Comparison of ENCODE assay signal across 13 cellular contexts in genomic region chr21:15034126-15034848, GRCh38. TPM values are rescaled to one million over a fixed set of nuclear protein-coding genes. Genes with fewer than 3 reads are reported as not detected.
DNase-seq lines count a peak whose midpoint lies in the region; ATAC-seq and TF ChIP-seq lines count a peak whose summit lies in the region.
"Had no signal": no experiment of that assay in that cellular context is flagged by ENCODE, and none has a peak within 500 bp of the region (broad histone marks: within the 10 kb centered on the region; RNA-seq: fewer than 3 reads in every experiment).

No MANE protein-coding gene starts in this region.

- TF ChIP-seq CTCF in BJ (IDR thresholded peaks at IDR 0.05; ENCODE audit: insufficient read depth, low read depth, low read length) (no peak), nephron progenitor cell (IDR thresholded peaks at IDR 0.05) (no peak)

- H3K27me3 Mint-ChIP-seq in nephron progenitor cell (ENCODE audit: low read depth, poor library complexity), result no peaks in the 10 kb centered on the region
- H3K27me3 Mint-ChIP-seq in activated T-helper 2 cell treated with anti-CD3 and anti-CD28 coated beads, Interferon-gamma antibody, Interleukin-2, Interleukin-4, amounts not matched to agents 10 μg/mL and 5 μg/mL and 100 μg/mL, durations not matched to agents 14 hours and 24 hours and 36 hours (ENCODE audit: low read depth), result no peaks in the 10 kb centered on the region
- H3K27me3 Mint-ChIP-seq: naive B cell had no signal

- no peaks in the 10 kb centered on the region for H3K36me3 ChIP-seq in BJ (ENCODE audit: control insufficient read depth, insufficient read depth, low read length)

- no peak overlapping the region for H3K4me3 ChIP-seq in BJ (ENCODE audit: low read depth, low read length)

- no peaks in the 10 kb centered on the region for H3K27me3 ChIP-seq in BJ (ENCODE audit: control insufficient read depth, insufficient read depth, low read length)

- DNase-seq in BJ (ENCODE audit: low read depth) (peak; percentile 33), HS-5 (ENCODE audit: low read depth) (peak; percentile 41), dedifferentiated amniotic fluid mesenchymal stem cell (ENCODE audit: extremely low spot score) (peak; percentile 39), nephron progenitor cell (no peak)
- DNase-seq in activated effector memory CD4-positive, alpha-beta T cell treated with Interleukin-2 at 50 U/mL for 16 hours, result no peak
- DNase-seq in activated T-helper 2 cell treated with anti-CD3 and anti-CD28 coated beads, Interferon-gamma antibody, Interleukin-2, Interleukin-4, amounts not matched to agents 10 μg/mL and 5 μg/mL and 100 μg/mL, durations not matched to agents 14 hours and 24 hours and 36 hours (ENCODE audit: low spot score), result no peak
- no peak for DNase-seq in activated CD8-positive, alpha-beta memory T cell treated with anti-CD3 and anti-CD28 coated beads, Interleukin-2, amount 50 U/mL, for 48 hours
- DNase-seq: activated CD4-positive, alpha-beta T cell treated with anti-CD3 and anti-CD28 coated beads for 4 hours; amniotic stem cell; DMS53; naive B cell; NCI-H82 had no signal

- CTCF ChIA-PET in BJ (lab: Yijun Ruan, JAX), result no interaction called here

- ATAC-seq in HG02840 (IDR thresholded peaks at IDR 0.05; ENCODE audit: low FRiP score, unreplicated experiment), result no peak

- peaks cover 75% of the 10 kb centered on the region for H3K36me3 Mint-ChIP-seq in nephron progenitor cell (ENCODE audit: low read depth)
- no peaks in the 10 kb centered on the region for H3K36me3 Mint-ChIP-seq in activated T-helper 2 cell treated with anti-CD3 and anti-CD28 coated beads, Interferon-gamma antibody, Interleukin-2, Interleukin-4, amounts not matched to agents 10 μg/mL and 5 μg/mL and 100 μg/mL, durations not matched to agents 14 hours and 24 hours and 36 hours (ENCODE audit: low read depth)

- H3K4me1 Mint-ChIP-seq in nephron progenitor cell, result peaks cover 18% of the 10 kb centered on the region
- peaks cover 8% of the 10 kb centered on the region for H3K4me1 Mint-ChIP-seq in activated T-helper 2 cell treated with anti-CD3 and anti-CD28 coated beads, Interferon-gamma antibody, Interleukin-2, Interleukin-4, amounts not matched to agents 10 μg/mL and 5 μg/mL and 100 μg/mL, durations not matched to agents 14 hours and 24 hours and 36 hours (ENCODE audit: low read depth)

- H3K27ac Mint-ChIP-seq in nephron progenitor cell, result peak overlapping the region; percentile 92
- no peak overlapping the region for H3K27ac Mint-ChIP-seq in activated T-helper 2 cell treated with anti-CD3 and anti-CD28 coated beads, Interferon-gamma antibody, Interleukin-2, Interleukin-4, amounts not matched to agents 10 μg/mL and 5 μg/mL and 100 μg/mL, durations not matched to agents 14 hours and 24 hours and 36 hours
- H3K27ac Mint-ChIP-seq: naive B cell had no signal

- H3K9me3 Mint-ChIP-seq in nephron progenitor cell, result peaks cover 15% of the 10 kb centered on the region
- H3K9me3 Mint-ChIP-seq in activated T-helper 2 cell treated with anti-CD3 and anti-CD28 coated beads, Interferon-gamma antibody, Interleukin-2, Interleukin-4, amounts not matched to agents 10 μg/mL and 5 μg/mL and 100 μg/mL, durations not matched to agents 14 hours and 24 hours and 36 hours, result no peaks in the 10 kb centered on the region
- H3K9me3 Mint-ChIP-seq: naive B cell had no signal

- POLR2A ChIA-PET in BJ (lab: Charles Lee), result no interaction called here

- H3K4me3 Mint-ChIP-seq in nephron progenitor cell, result no peak overlapping the region
- H3K4me3 Mint-ChIP-seq in activated T-helper 2 cell treated with anti-CD3 and anti-CD28 coated beads, Interferon-gamma antibody, Interleukin-2, Interleukin-4, amounts not matched to agents 10 μg/mL and 5 μg/mL and 100 μg/mL, durations not matched to agents 14 hours and 24 hours and 36 hours (ENCODE audit: low read depth), result no peak overlapping the region
- H3K4me3 Mint-ChIP-seq: naive B cell had no signal

- intact Hi-C loops in activated T-helper 2 cell treated with anti-CD3 and anti-CD28 coated beads, Interferon-gamma antibody, Interleukin-2, Interleukin-4, amounts not matched to agents 10 μg/mL and 5 μg/mL and 100 μg/mL, durations not matched to agents 14 hours and 24 hours and 36 hours (cut with micrococcal nuclease), result no loop called here

RNA-seq across cellular contexts. Expression of gene NRIP1, which starts 30.5 kb away (rescaled TPM):
- 5.2 and 12.0 TPM in 2 replicates for polyA plus RNA-seq in BJ (2011; rRNA removed)
- polyA minus RNA-seq in BJ (2011; rRNA and poly(A)+ RNA removed), result 15.3 and 19.3 TPM in 2 replicates
- 7.9 and 8.3 TPM in 2 replicates for total RNA-seq in activated T-helper 2 cell treated with anti-CD3 and anti-CD28 coated beads, Interferon-gamma antibody, Interleukin-2, Interleukin-4, amounts not matched to agents 10 μg/mL and 5 μg/mL and 100 μg/mL, durations not matched to agents 14 hours and 24 hours and 36 hours

Comparison
In these comparisons a context has a peak if more than half of its experiments do, and no peak if none do; other contexts are left out.
1. DNase-seq: peak in BJ (single experiment), HS-5 (single experiment) and dedifferentiated amniotic fluid mesenchymal stem cell (single experiment); none in nephron progenitor cell (single experiment), activated effector memory CD4-positive, alpha-beta T cell treated with Interleukin-2 at 50 U/mL for 16 hours (single experiment), activated T-helper 2 cell treated with anti-CD3 and anti-CD28 coated beads, Interferon-gamma antibody, Interleukin-2, Interleukin-4, amounts not matched to agents 10 μg/mL and 5 μg/mL and 100 μg/mL, durations not matched to agents 14 hours and 24 hours and 36 hours (single experiment) and activated CD8-positive, alpha-beta memory T cell treated with anti-CD3 and anti-CD28 coated beads, Interleukin-2, amount 50 U/mL, for 48 hours (single experiment).